ENCODE assay signal across 1 cellular context in the genomic region with DNA sequence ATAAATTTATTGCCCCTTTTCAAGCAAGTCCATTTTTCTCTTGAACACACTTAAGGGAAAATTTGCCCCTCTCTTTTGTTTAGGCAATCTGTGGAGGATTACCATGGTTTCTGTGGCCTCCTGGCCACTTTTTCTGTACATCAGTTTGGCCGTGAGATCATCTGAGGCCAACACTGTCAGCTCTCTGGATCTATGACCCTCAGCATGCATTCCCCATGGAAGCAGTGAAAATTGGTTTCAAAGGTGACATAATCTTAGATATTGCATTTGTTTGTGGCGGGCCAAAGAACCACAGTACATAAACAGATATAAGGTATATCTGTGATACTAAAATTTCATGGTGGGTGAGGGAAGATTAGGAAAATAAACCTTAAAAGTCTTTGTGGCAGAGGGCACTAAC.
TF ChIP-seq lines count a peak whose summit lies in the region.

No MANE protein-coding gene starts in this region.

TF ChIP-seq in IMR-90, 13 proteins besides CTCF, POLR2A, EP300 and RAD21 (continued from another document):
- TF ChIP-seq, protein P1, sequence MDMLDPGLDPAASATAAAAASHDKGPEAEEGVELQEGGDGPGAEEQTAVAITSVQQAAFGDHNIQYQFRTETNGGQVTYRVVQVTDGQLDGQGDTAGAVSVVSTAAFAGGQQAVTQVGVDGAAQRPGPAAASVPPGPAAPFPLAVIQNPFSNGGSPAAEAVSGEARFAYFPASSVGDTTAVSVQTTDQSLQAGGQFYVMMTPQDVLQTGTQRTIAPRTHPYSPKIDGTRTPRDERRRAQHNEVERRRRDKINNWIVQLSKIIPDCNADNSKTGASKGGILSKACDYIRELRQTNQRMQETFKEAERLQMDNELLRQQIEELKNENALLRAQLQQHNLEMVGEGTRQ (IDR thresholded peaks at IDR 0.05; ENCODE audit: low read depth, low read length): no peak
- TF ChIP-seq RCOR1 (IDR thresholded peaks at IDR 0.05; ENCODE audit: insufficient replicate concordance, low read length) (no peak), MAZ (IDR thresholded peaks at IDR 0.05; ENCODE audit: borderline replicate concordance, low read depth, low read length) (no peak), NFE2L2 (IDR thresholded peaks at IDR 0.05; ENCODE audit: low read depth, low read length) (no peak), CHD1 (IDR thresholded peaks at IDR 0.05; ENCODE audit: low read depth, low read length) (no peak), CEBPB (IDR thresholded peaks at IDR 0.05; ENCODE audit: low read depth, low read length) (no peak)
